In genomic region chr5:116550082-116550481, GRCh38 we compare ENCODE assay signal across 28 cellular contexts. TPM values are rescaled to one million over a fixed set of nuclear protein-coding genes. Genes with fewer than 3 reads are reported as not detected.
"Had no signal": no experiment of that assay in that cellular context is flagged by ENCODE, and none has a peak within 500 bp of the region (broad histone marks: within the 10 kb centered on the region; RNA-seq: fewer than 3 reads in every experiment).

No MANE protein-coding gene starts in this region.

- H3K36me3 ChIP-seq: breast epithelium, cardiac muscle cell, colonic mucosa had no signal

- H3K27me3 ChIP-seq: body of pancreas, breast epithelium, cardiac muscle cell, colonic mucosa had no signal

- H3K4me3 ChIP-seq: body of pancreas, breast epithelium, cardiac muscle cell, colonic mucosa had no signal

- H3K27ac ChIP-seq: body of pancreas, breast epithelium, cardiac muscle cell, colonic mucosa had no signal

- ATAC-seq: activated naive CD4-positive, alpha-beta T cell treated with anti-CD3 and anti-CD28 coated beads, Interleukin-2, amount 50 U/mL, for 72 hours; activated T-cell treated with anti-CD3 and anti-CD28 coated beads, Interleukin-2, amount 50 U/mL, for 72 hours; body of pancreas; esophagus mucosa had no signal

- H3K9me3 ChIP-seq: colonic mucosa had no signal

- FAIRE-seq: frontal cortex had no signal

- H3K4me1 ChIP-seq: breast epithelium had no signal

- DNase-seq: activated CD4-positive, alpha-beta memory T cell treated with anti-CD3 and anti-CD28 coated beads, Interleukin-2, amount 10 ng/mL, durations not matched to agents 7 days and 5 days; activated CD4-positive, alpha-beta T cell treated with anti-CD3 and anti-CD28 coated beads for 1 hour; activated CD4-positive, alpha-beta T cell treated with anti-CD3 and anti-CD28 coated beads for 4 hours; activated CD4-positive, alpha-beta T cell treated with anti-CD3 and anti-CD28 coated beads, Interleukin-2, amount 10 ng/mL, durations not matched to agents 7 days and 5 days; activated CD4-positive, alpha-beta T cell treated with anti-CD3 and anti-CD28 coated beads, Interleukin-2, amount 50 U/mL, for 4 hours; activated CD8-positive, alpha-beta memory T cell treated with anti-CD3 and anti-CD28 coated beads, Interleukin-2, amount 50 U/mL, for 48 hours; activated gamma-delta T cell; activated naive CD4-positive, alpha-beta T cell; activated naive CD4-positive, alpha-beta T cell treated with anti-CD3 and anti-CD28 coated beads, Interleukin-2, amount 10 ng/mL, durations not matched to agents 7 days and 5 days; activated naive CD8-positive, alpha-beta T cell treated with anti-CD3 and anti-CD28 coated beads, Interleukin-2, amount 10 ng/mL, durations not matched to agents 7 days and 5 days; activated T-cell treated with anti-CD3 and anti-CD28 coated beads for 4 hours; activated T-cell treated with anti-CD3 and anti-CD28 coated beads, Interleukin-2, amount 50 U/mL, for 24 hours; activated T-cell treated with anti-CD3 and anti-CD28 coated beads, Interleukin-2, amount 50 U/mL, for 72 hours; amniotic stem cell; anterior cingulate cortex; body of pancreas; central memory CD4-positive, alpha-beta T cell; cerebellar nuclear complex; colonic mucosa; effector memory CD4-positive, alpha-beta T cell; foreskin fibroblast; head of caudate nucleus; T-helper 2 cell had no signal

RNA-seq across cellular contexts. Expression of gene SEMA6A, which starts 24.5 kb away (rescaled TPM):
- total RNA-seq: activated CD4-positive, alpha-beta T cell treated with anti-CD3 and anti-CD28 coated beads, Interleukin-2, amount 10 ng/mL, durations not matched to agents 7 days and 5 days; activated naive CD8-positive, alpha-beta T cell treated with anti-CD3 and anti-CD28 coated beads, Interleukin-2, amount 10 ng/mL, durations not matched to agents 7 days and 5 days had no signal
